ENCODE assay signal across 13 cellular contexts in genomic region chr6:111971866-111972532, GRCh38.
DNase-seq lines count a peak whose midpoint lies in the region; ATAC-seq, FAIRE-seq and TF ChIP-seq lines count a peak whose summit lies in the region.
"Had no signal": no experiment of that assay in that cellular context is flagged by ENCODE, and none has a peak within 500 bp of the region (broad histone marks: within the 10 kb centered on the region; RNA-seq: fewer than 3 reads in every experiment).

No MANE protein-coding gene starts in this region.

- peaks cover 0 to 9% (median 0%) of the 10 kb centered on the region in 11 experiments; a peak in 3 of 22 replicates for H3K9me3 ChIP-seq in BLaER1 treated with 17β-estradiol and CSF1 and Interleukin-3, amounts not matched to agents 10 nM and 100 nM (replicated peaks in 1 of 11)
- no peaks in the 10 kb centered on the region for H3K9me3 ChIP-seq in kidney (ENCODE audit: control insufficient read depth in 1 of 2, low read length in 2 of 2)
- H3K9me3 ChIP-seq: ascending aorta, MG63 had no signal

- in situ Hi-C loops in astrocyte of the spinal cord (cut with HindIII; ENCODE audit: low sequenced_read_pairs) = no loop called here

- DNase-seq in astrocyte of the spinal cord (ENCODE audit: low read depth, low spot score) (peak; percentile 41), NCI-H1417 treated with DMSO at 0.1 percent for 48 hours (lab: John Stamatoyannopoulos, UW) (no peak), posterior vena cava (ENCODE audit: low spot score) (no peak), kidney (no peak), AG08396 (ENCODE audit: low spot score) (no peak)
- no peak for DNase-seq in naive thymus-derived CD8-positive, alpha-beta T cell
- DNase-seq: activated CD4-positive, alpha-beta T cell treated with anti-CD3 and anti-CD28 coated beads, Interleukin-2, amount 50 U/mL, for 1 hour; MG63; NCI-H524 treated with DMSO at 0.1 percent for 48 hours had no signal

- peaks cover 32 to 67% (median 65%) of the 10 kb centered on the region in 4 donors for H3K4me1 Mint-ChIP-seq in naive thymus-derived CD8-positive, alpha-beta T cell

- H3K4me3 Mint-ChIP-seq in naive thymus-derived CD8-positive, alpha-beta T cell = peak overlapping the region in 4 of 10 donors; percentile 11 to 64 (median 28)

- peaks cover 0 to 2% (median 0%) of the 10 kb centered on the region in 9 donors for H3K9me3 Mint-ChIP-seq in naive thymus-derived CD8-positive, alpha-beta T cell

- intact Hi-C loops in posterior vena cava (cut with DNase I) = no loop called here
- intact Hi-C loops in kidney (cut with DNase I) = no loop called here

- peak; percentile 87 for ATAC-seq in GM19351 (IDR thresholded peaks at IDR 0.05; ENCODE audit: unreplicated experiment)
- no peak for ATAC-seq in naive thymus-derived CD8-positive, alpha-beta T cell

- H3K27me3 ChIP-seq in BLaER1 treated with 17β-estradiol and CSF1 and Interleukin-3, amounts not matched to agents 10 nM and 100 nM = no peaks in the 10 kb centered on the region
- H3K27me3 ChIP-seq: ascending aorta, MG63 had no signal

- no peak for FAIRE-seq in kidney (lab: Jason Lieb, UNC)
- FAIRE-seq: endometrium had no signal

- H3K36me3 ChIP-seq in BLaER1 treated with 17β-estradiol and CSF1 and Interleukin-3, amounts not matched to agents 10 nM and 100 nM = no peaks in the 10 kb centered on the region
- no peaks in the 10 kb centered on the region for H3K36me3 ChIP-seq in kidney (ENCODE audit: control insufficient read depth in 1 of 2, insufficient read depth in 2 of 2, low read length in 2 of 2)
- H3K36me3 ChIP-seq: ascending aorta, MG63 had no signal

- no peaks in the 10 kb centered on the region for H4K20me1 ChIP-seq in BLaER1 treated with 17β-estradiol and CSF1 and Interleukin-3, amounts not matched to agents 10 nM and 100 nM

- H3K4me1 ChIP-seq in BLaER1 treated with 17β-estradiol and CSF1 and Interleukin-3, amounts not matched to agents 10 nM and 100 nM = peaks cover 39 to 62% (median 49%) of the 10 kb centered on the region in 10 experiments
- no peaks in the 10 kb centered on the region for H3K4me1 ChIP-seq in kidney (ENCODE audit: control insufficient read depth in 1 of 2, insufficient read depth in 1 of 2, low read depth in 1 of 2, low read length in 2 of 2)

- H3K27ac ChIP-seq in BLaER1 treated with 17β-estradiol and CSF1 and Interleukin-3, amounts not matched to agents 10 nM and 100 nM = peak overlapping the region; percentile 5 to 75 (median 41); a peak in 17 of 22 replicates
- no peak overlapping the region for H3K27ac ChIP-seq in kidney (ENCODE audit: low read depth in 2 of 2, low read length in 2 of 2)

- H3K9ac ChIP-seq in BLaER1 treated with 17β-estradiol and CSF1 and Interleukin-3, amounts not matched to agents 10 nM and 100 nM = peak overlapping the region in 4 of 11 experiments; percentile 30 to 56 (median 49); a peak in 6 of 22 replicates
- H3K9ac ChIP-seq in kidney (ENCODE audit: low read length in 2 of 2) = no peak overlapping the region

- H3K27ac Mint-ChIP-seq in naive thymus-derived CD8-positive, alpha-beta T cell = peak overlapping the region; percentile 94 to 99 (median 98)

- H3K4me3 ChIP-seq in BLaER1 treated with 17β-estradiol and CSF1 and Interleukin-3, amounts not matched to agents 10 nM and 100 nM = no peak overlapping the region
- H3K4me3 ChIP-seq in astrocyte of the spinal cord (ENCODE audit: low read depth, low read length) = no peak overlapping the region
- no peak overlapping the region for H3K4me3 ChIP-seq in kidney (ENCODE audit: low read length in 2 of 2)
- H3K4me3 ChIP-seq: MG63 had no signal

- H3K4me2 ChIP-seq in BLaER1 treated with 17β-estradiol and CSF1 and Interleukin-3, amounts not matched to agents 10 nM and 100 nM = peak overlapping the region; percentile 53 to 80 (median 69)

- TF ChIP-seq CTCF in astrocyte of the spinal cord (IDR thresholded peaks at IDR 0.05; ENCODE audit: low read depth, low read length) (no peak), kidney (IDR thresholded peaks at IDR 0.05; ENCODE audit: borderline replicate concordance, extremely low read depth, insufficient read depth) (no peak)

- H3K36me3 Mint-ChIP-seq in naive thymus-derived CD8-positive, alpha-beta T cell = peaks cover 0 to 4% (median 0%) of the 10 kb centered on the region in 3 donors

- peaks cover 0 to 1% (median 0%) of the 10 kb centered on the region in 5 donors for H3K27me3 Mint-ChIP-seq in naive thymus-derived CD8-positive, alpha-beta T cell

- POLR2A ChIA-PET in naive thymus-derived CD8-positive, alpha-beta T cell (lab: Charles Lee) = interaction anchor here (1.0 to 7.1 kb wide), 9 partner anchors 10 to 121 kb away, joined by 3 to 55 read pairs (median 6); partner anchors contain the start of gene FYN

Comparison
In these comparisons a context has a peak if more than half of its experiments do, and no peak if none do; other contexts are left out.
1. H3K27ac ChIP-seq: peak in BLaER1 treated with 17β-estradiol and CSF1 and Interleukin-3, amounts not matched to agents 10 nM and 100 nM (11 of 11); none in kidney (0 of 2).